Comparison of ENCODE assay signal across 9 cellular contexts in the genomic region with DNA sequence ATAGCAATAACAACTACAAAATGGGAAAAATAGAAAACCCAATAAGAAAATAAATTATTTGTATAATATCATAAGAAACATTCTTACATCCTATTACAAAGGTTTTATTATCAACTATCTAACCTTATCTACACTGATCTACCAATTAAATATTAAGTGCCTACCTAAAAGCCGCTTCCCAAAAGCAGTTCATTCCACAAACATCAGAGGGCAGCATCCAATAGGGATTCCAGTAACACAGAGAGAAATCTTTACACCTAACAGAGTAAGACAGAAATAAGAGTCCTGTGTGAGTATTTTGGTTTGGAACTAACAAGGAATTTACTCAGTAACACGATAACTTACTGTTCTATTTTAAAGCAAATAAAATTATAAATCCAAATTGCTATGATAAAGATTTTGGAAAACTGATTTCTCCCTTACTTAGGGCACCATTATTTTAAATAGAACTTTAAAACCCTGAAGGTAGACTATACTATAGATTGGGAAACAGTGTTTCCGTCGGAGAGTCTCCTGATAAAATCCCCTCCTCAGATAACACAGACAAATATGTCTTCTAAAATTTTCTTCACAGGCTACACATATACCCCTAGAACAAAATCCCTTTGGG. TPM values are rescaled to one million over a fixed set of nuclear protein-coding genes. Genes with fewer than 3 reads are reported as not detected.
DNase-seq lines count a peak whose midpoint lies in the region; ATAC-seq and TF ChIP-seq lines count a peak whose summit lies in the region.
"Had no signal": no experiment of that assay in that cellular context is flagged by ENCODE, and none has a peak within 500 bp of the region (broad histone marks: within the 10 kb centered on the region; RNA-seq: fewer than 3 reads in every experiment).

No MANE protein-coding gene starts in this region.

- peaks cover 49% of the 10 kb centered on the region for H3K4me1 Mint-ChIP-seq in CD8-positive, alpha-beta T cell (ENCODE audit: low read depth)

- no peak overlapping the region for H3K4me3 Mint-ChIP-seq in CD8-positive, alpha-beta T cell
- H3K4me3 Mint-ChIP-seq: IgD-negative memory B cell had no signal

- H3K27ac Mint-ChIP-seq in CD8-positive, alpha-beta T cell = no peak overlapping the region
- H3K27ac Mint-ChIP-seq: IgD-negative memory B cell had no signal

- 33 to 36% methylated on average over 4 of the region's 4 CpGs for WGBS in aorta, 2 donors

- no peaks in the 10 kb centered on the region for H3K27me3 Mint-ChIP-seq in CD8-positive, alpha-beta T cell (ENCODE audit: low read depth)
- H3K27me3 Mint-ChIP-seq: IgD-negative memory B cell had no signal

- H3K36me3 Mint-ChIP-seq in CD8-positive, alpha-beta T cell = peaks cover 4% of the 10 kb centered on the region
- H3K36me3 Mint-ChIP-seq: IgD-negative memory B cell had no signal

- peak; percentile 42 for TF ChIP-seq CTCF in CD8-positive, alpha-beta T cell (IDR thresholded peaks at IDR 0.05)
- peak; percentile 65 to 66 for TF ChIP-seq CTCF in left lung (IDR thresholded peaks at IDR 0.05)

- peak; percentile 55 for ATAC-seq in CD8-positive, alpha-beta T cell
- ATAC-seq in left lung = peak; percentile 92
- peak; percentile 81 for ATAC-seq in aorta (ENCODE audit: low FRiP score)
- no peak for ATAC-seq in HG02981 (IDR thresholded peaks at IDR 0.05; ENCODE audit: unreplicated experiment)
- ATAC-seq in HG02610 (IDR thresholded peaks at IDR 0.05; ENCODE audit: unreplicated experiment) = no peak

- no peaks in the 10 kb centered on the region for H3K9me3 Mint-ChIP-seq in CD8-positive, alpha-beta T cell
- H3K9me3 Mint-ChIP-seq: IgD-negative memory B cell had no signal

- in situ Hi-C loops in HAP-1 (cut with MboI; ENCODE audit: low sequenced_read_pairs) = loop anchor here (10.0 to 25.0 kb wide), 2 partner anchors 205 to 433 kb away; no protein-coding TSS in a partner anchor

- H3K4me3 ChIP-seq in CD8-positive, alpha-beta T cell (ENCODE audit: low read depth, low read length) = no peak overlapping the region
- no peak overlapping the region for H3K4me3 ChIP-seq in HAP-1
- H3K4me3 ChIP-seq in left lung = no peak overlapping the region
- no peak overlapping the region for H3K4me3 ChIP-seq in aorta (ENCODE audit: low read length in 2 of 2)

- DNase-seq in CD8-positive, alpha-beta T cell = no peak
- DNase-seq in HAP-1 (ENCODE audit: low spot score in 2 of 2) (peak; percentile 65 to 70), NCI-H82 treated with DMSO at 0.1 percent for 48 hours (lab: John Stamatoyannopoulos, UW; ENCODE audit: unreplicated experiment) (peak; percentile 81), cerebellum (ENCODE audit: low spot score) (peak; percentile 57), left lung (no peak), aorta (no peak)

- no peaks in the 10 kb centered on the region for H3K27me3 ChIP-seq in CD8-positive, alpha-beta T cell (ENCODE audit: insufficient read depth, low read length)
- H3K27me3 ChIP-seq in HAP-1 (ENCODE audit: low read depth) = no peaks in the 10 kb centered on the region
- H3K27me3 ChIP-seq in left lung = no peaks in the 10 kb centered on the region
- H3K27me3 ChIP-seq in aorta (ENCODE audit: control insufficient read depth in 1 of 2, insufficient read depth in 2 of 2, low read length in 1 of 2) = no peaks in the 10 kb centered on the region

- CTCF ChIA-PET in CD8-positive, alpha-beta T cell (lab: Charles Lee) = interaction anchor here (1.5 kb wide), 1 partner anchor 242 kb away, joined by 6 read pairs; no protein-coding TSS in a partner anchor

- no peaks in the 10 kb centered on the region for H3K9me3 ChIP-seq in CD8-positive, alpha-beta T cell (ENCODE audit: low read length)
- no peaks in the 10 kb centered on the region for H3K9me3 ChIP-seq in HAP-1
- no peaks in the 10 kb centered on the region for H3K9me3 ChIP-seq in left lung
- no peaks in the 10 kb centered on the region for H3K9me3 ChIP-seq in aorta (ENCODE audit: control insufficient read depth, low read length)

- H3K36me3 ChIP-seq in CD8-positive, alpha-beta T cell (ENCODE audit: insufficient read depth, low read length) = no peaks in the 10 kb centered on the region
- H3K36me3 ChIP-seq in HAP-1 (replicated peaks) (no peaks in the 10 kb centered on the region), left lung (no peaks in the 10 kb centered on the region), aorta (ENCODE audit: control insufficient read depth in 1 of 2, insufficient read depth in 2 of 2, low read length in 1 of 2) (no peaks in the 10 kb centered on the region)

- peaks cover 4% of the 10 kb centered on the region for H3K4me1 ChIP-seq in CD8-positive, alpha-beta T cell (ENCODE audit: insufficient read depth, low read length)
- H3K4me1 ChIP-seq in HAP-1 = peaks cover 25% of the 10 kb centered on the region
- peaks cover 4 to 21% of the 10 kb centered on the region in 2 donors for H3K4me1 ChIP-seq in left lung
- peaks cover 0 to 3% of the 10 kb centered on the region in 2 donors for H3K4me1 ChIP-seq in aorta (ENCODE audit: control insufficient read depth in 1 of 2, insufficient read depth in 2 of 2, low read length in 2 of 2)

- intact Hi-C loops in CD8-positive, alpha-beta T cell (cut with DNase I, micrococcal nuclease) = loop anchor here (1.0 to 5.0 kb wide), 5 partner anchors 203 to 243 kb away; no protein-coding TSS in a partner anchor
- intact Hi-C loops in left lung (cut with DNase I) (loop anchor here in 1 of 2 donors (10.0 kb wide), 1 partner anchor 205 kb away; no protein-coding TSS in a partner anchor), aorta (cut with DNase I) (loop anchor here (2.0 to 10.0 kb wide), 5 partner anchors 108 to 435 kb away; a partner anchor contains a TSS)

- POLR2A ChIA-PET in CD8-positive, alpha-beta T cell (lab: Charles Lee) = no interaction called here

- H3K27ac ChIP-seq in CD8-positive, alpha-beta T cell (ENCODE audit: low read depth, low read length) = no peak overlapping the region
- no peak overlapping the region for H3K27ac ChIP-seq in left lung
- no peak overlapping the region for H3K27ac ChIP-seq in aorta (ENCODE audit: low read depth in 1 of 2, low read length in 2 of 2)

RNA-seq across cellular contexts. Expression of a gene that starts 15.0 kb away (rescaled TPM):
- total RNA-seq in CD8-positive, alpha-beta T cell = 1 to 10 TPM; 8.5 to 9.2 TPM
- total RNA-seq in cerebellum (15.1 TPM), left lung (10 to 100 TPM; 14.5 to 15.0 TPM), aorta (10 to 100 TPM; 11.1 to 13.5 TPM)
- polyA plus RNA-seq in aorta = 1 to 10 TPM; 1.9 to 3.0 TPM

Comparison
In these comparisons a context has a peak if more than half of its experiments do, and no peak if none do; other contexts are left out.
1. ATAC-seq: peak in CD8-positive, alpha-beta T cell (single experiment), left lung (single experiment) and aorta (single experiment); none in HG02981 (single experiment) and HG02610 (single experiment).
2. DNase-seq: peak in HAP-1 (2 of 2), NCI-H82 treated with DMSO at 0.1 percent for 48 hours (single experiment) and cerebellum (single experiment); none in CD8-positive, alpha-beta T cell (0 of 7), left lung (0 of 2) and aorta (0 of 2).